ENCODE assay signal across 8 cellular contexts in the genomic region with DNA sequence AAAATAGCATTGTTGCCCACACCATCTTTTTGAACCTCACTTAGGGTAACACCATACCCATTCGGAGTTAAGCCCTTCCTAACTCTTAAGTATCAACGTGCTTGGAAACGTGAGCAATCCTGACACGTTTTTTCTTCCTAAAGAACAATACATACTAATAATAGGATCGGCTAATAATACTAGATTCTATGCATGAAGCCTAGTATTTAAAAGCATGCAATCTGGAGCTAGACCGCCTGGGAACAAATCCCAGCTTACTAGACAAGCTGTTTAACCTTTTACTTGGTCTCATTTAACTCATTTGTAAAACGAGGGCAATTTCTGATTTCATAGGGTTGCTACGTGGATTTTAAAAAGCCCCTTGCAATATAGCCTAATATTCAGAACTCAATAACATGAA. TPM values are rescaled to one million over a fixed set of nuclear protein-coding genes. Genes with fewer than 3 reads are reported as not detected.
DNase-seq lines count a peak whose midpoint lies in the region; ATAC-seq lines count a peak whose summit lies in the region.

No MANE protein-coding gene starts in this region.

- POLR2A ChIA-PET in naive thymus-derived CD4-positive, alpha-beta T cell (lab: Charles Lee) = interaction anchor here (0.6 to 1.8 kb wide), 4 partner anchors 11 to 892 kb away, joined by 3 to 11 read pairs (median 4); a partner anchor contains a TSS

- no peak for ATAC-seq in naive thymus-derived CD4-positive, alpha-beta T cell
- ATAC-seq in HG03520 (IDR thresholded peaks at IDR 0.05; ENCODE audit: unreplicated experiment) = no peak

- intact Hi-C loops in naive thymus-derived CD4-positive, alpha-beta T cell (cut with micrococcal nuclease) = loop anchor here (1.0 to 10.0 kb wide), 12 partner anchors 66 to 1604 kb away; a partner anchor contains a TSS

- peaks cover 17 to 58% (median 49%) of the 10 kb centered on the region in 7 donors for H3K4me1 Mint-ChIP-seq in naive thymus-derived CD4-positive, alpha-beta T cell

- peak overlapping the region; percentile 94 to 100 (median 99) for H3K27ac Mint-ChIP-seq in naive thymus-derived CD4-positive, alpha-beta T cell

- H3K4me3 ChIP-seq in naive thymus-derived CD4-positive, alpha-beta T cell (ENCODE audit: low read length) = peak overlapping the region; percentile 87

- peaks cover 11 to 17% of the 10 kb centered on the region in 2 donors for H3K4me1 ChIP-seq in naive thymus-derived CD4-positive, alpha-beta T cell (ENCODE audit: control insufficient read depth in 2 of 2, insufficient read depth in 2 of 2, low read length in 2 of 2)

- H3K27ac ChIP-seq in naive thymus-derived CD4-positive, alpha-beta T cell (ENCODE audit: low read depth, low read length) = peak overlapping the region; percentile 94

- peaks cover 0 to 9% (median 0%) of the 10 kb centered on the region in 5 donors for H3K36me3 Mint-ChIP-seq in naive thymus-derived CD4-positive, alpha-beta T cell

- DNase-seq in DMS79 treated with DMSO at 0.1 percent for 48 hours (lab: John Stamatoyannopoulos, UW) (peak; percentile 32), DMS79 (lab: John Stamatoyannopoulos, UW) (no peak), NCI-H748 (lab: John Stamatoyannopoulos, UW; ENCODE audit: unreplicated experiment) (peak; percentile 63), dermis microvascular lymphatic vessel endothelial cell (ENCODE audit: low read depth in 2 of 2) (peak; percentile 1 to 30), COLO668 (lab: John Stamatoyannopoulos, UW; ENCODE audit: unreplicated experiment) (no peak)
- DNase-seq in naive thymus-derived CD4-positive, alpha-beta T cell = no peak
- DNase-seq in stimulated activated CD4-positive, alpha-beta T cell treated with anti-CD3 and anti-CD28 coated beads, Interleukin-4, amount 100 ng/mL, for 1 hour = no peak

- CTCF ChIA-PET in naive thymus-derived CD4-positive, alpha-beta T cell (lab: Charles Lee) = interaction anchor here (0.6 to 1.1 kb wide), 2 partner anchors 13 to 63 kb away, joined by 3 read pairs; no protein-coding TSS in a partner anchor

- no peaks in the 10 kb centered on the region for H3K9me3 Mint-ChIP-seq in naive thymus-derived CD4-positive, alpha-beta T cell

- peaks cover 0 to 9% (median 0%) of the 10 kb centered on the region in 5 donors for H3K27me3 Mint-ChIP-seq in naive thymus-derived CD4-positive, alpha-beta T cell

- no peaks in the 10 kb centered on the region for H3K36me3 ChIP-seq in naive thymus-derived CD4-positive, alpha-beta T cell (ENCODE audit: control insufficient read depth in 2 of 3, insufficient read depth in 3 of 3, low read length in 3 of 3)

- H3K9me3 ChIP-seq in naive thymus-derived CD4-positive, alpha-beta T cell (ENCODE audit: control insufficient read depth in 2 of 3, low read length in 3 of 3) = no peaks in the 10 kb centered on the region

- H3K27me3 ChIP-seq in naive thymus-derived CD4-positive, alpha-beta T cell (ENCODE audit: control insufficient read depth in 2 of 2, insufficient read depth in 2 of 2, low read length in 2 of 2) = no peaks in the 10 kb centered on the region

- peak overlapping the region; percentile 95 to 100 (median 100) for H3K4me3 Mint-ChIP-seq in naive thymus-derived CD4-positive, alpha-beta T cell

RNA-seq across cellular contexts. Expression of a gene that starts 0.9 kb away (rescaled TPM):
- 8.7 and 14.9 TPM in 2 replicates for total RNA-seq in dermis microvascular lymphatic vessel endothelial cell
- total RNA-seq in naive thymus-derived CD4-positive, alpha-beta T cell = 10 to 100 TPM in 3 of 5 experiments, 1 to 10 TPM in 2; 4.4 to 53.6 (median 11.3) TPM
- 10 to 100 TPM in 1 of 2 donors, 1 to 10 TPM in 1; 5.6 to 11.7 TPM for polyA plus RNA-seq in naive thymus-derived CD4-positive, alpha-beta T cell

Comparison
In these comparisons a context has a peak if more than half of its experiments do, and no peak if none do; other contexts are left out.
1. DNase-seq: peak in DMS79 treated with DMSO at 0.1 percent for 48 hours (single experiment), NCI-H748 (single experiment) and dermis microvascular lymphatic vessel endothelial cell (2 of 2); none in DMS79 (single experiment), naive thymus-derived CD4-positive, alpha-beta T cell (0 of 9), COLO668 (single experiment) and stimulated activated CD4-positive, alpha-beta T cell treated with anti-CD3 and anti-CD28 coated beads, Interleukin-4, amount 100 ng/mL, for 1 hour (single experiment).